ENCODE assay signal across 10 cellular contexts in the genomic region with DNA sequence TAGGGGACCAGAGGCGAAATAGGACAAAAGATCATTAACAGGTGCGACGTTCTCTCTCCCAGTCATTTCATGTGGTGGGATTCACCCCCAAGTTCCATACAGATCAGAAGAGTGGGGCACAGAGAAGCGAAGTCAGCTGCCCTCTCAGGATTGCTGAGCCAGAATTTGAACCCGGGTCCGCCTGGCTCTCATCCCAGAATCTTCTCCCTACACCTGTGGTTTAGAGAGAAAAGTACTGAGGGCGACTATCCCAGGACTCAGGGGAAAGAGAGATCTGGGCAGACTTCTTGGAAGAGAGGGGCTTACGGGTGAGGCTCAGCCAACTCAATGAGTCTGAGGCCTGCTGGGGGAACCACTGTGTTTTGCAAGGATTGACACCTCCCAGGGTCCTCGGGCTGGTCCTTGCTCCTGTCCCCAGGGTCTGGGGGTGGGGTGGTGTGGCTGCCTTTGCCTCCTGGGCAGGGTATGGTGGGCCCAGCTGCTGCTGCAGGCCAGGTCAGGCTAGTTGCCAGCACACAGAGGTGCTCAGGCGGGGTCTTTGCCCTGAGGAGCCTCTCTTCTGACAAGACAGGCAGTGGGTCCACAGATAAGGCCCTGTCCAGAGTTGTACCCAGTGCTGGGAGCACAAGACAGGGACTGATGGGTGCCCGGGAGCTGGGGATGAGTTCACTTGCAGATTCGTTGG. TPM values are rescaled to one million over a fixed set of nuclear protein-coding genes. Genes with fewer than 3 reads are reported as not detected.
DNase-seq lines count a peak whose midpoint lies in the region; ATAC-seq and TF ChIP-seq lines count a peak whose summit lies in the region.
"Had no signal": no experiment of that assay in that cellular context is flagged by ENCODE, and none has a peak within 500 bp of the region (broad histone marks: within the 10 kb centered on the region; RNA-seq: fewer than 3 reads in every experiment).

No MANE protein-coding gene starts in this region.

- H3K4me1 Mint-ChIP-seq in CD8-positive, alpha-beta T cell (ENCODE audit: low read depth): peaks cover 39% of the 10 kb centered on the region

- peak in 1 of 7 experiments; percentile 48 for DNase-seq in CD8-positive, alpha-beta T cell
- DNase-seq in PC-9: no peak
- no peak for DNase-seq in esophagus muscularis mucosa (ENCODE audit: extremely low spot score)
- DNase-seq in omental fat pad (ENCODE audit: low spot score): peak; percentile 12
- no peak for DNase-seq in NCI-H2196 treated with DMSO at 0.1 percent for 48 hours (lab: John Stamatoyannopoulos, UW; ENCODE audit: unreplicated experiment)
- DNase-seq in DMS153 (lab: John Stamatoyannopoulos, UW): no peak
- no peak for DNase-seq in GM13977 (ENCODE audit: low spot score)
- DNase-seq: NCI-H748 treated with DMSO at 0.1 percent for 48 hours had no signal

- H3K9me3 ChIP-seq in CD8-positive, alpha-beta T cell (ENCODE audit: low read length): no peaks in the 10 kb centered on the region
- no peaks in the 10 kb centered on the region for H3K9me3 ChIP-seq in PC-9 (ENCODE audit: insufficient read depth, low read depth)
- no peaks in the 10 kb centered on the region for H3K9me3 ChIP-seq in esophagus muscularis mucosa

- ATAC-seq in CD8-positive, alpha-beta T cell: no peak
- ATAC-seq in omental fat pad (ENCODE audit: low FRiP score) (no peak), HG03432 (IDR thresholded peaks at IDR 0.05; ENCODE audit: unreplicated experiment) (no peak)

- H3K36me3 ChIP-seq in CD8-positive, alpha-beta T cell (ENCODE audit: insufficient read depth, low read length): no peaks in the 10 kb centered on the region
- H3K36me3 ChIP-seq in PC-9 (ENCODE audit: low read depth) (no peaks in the 10 kb centered on the region), esophagus muscularis mucosa (no peaks in the 10 kb centered on the region)

- peak overlapping the region; percentile 69 for H3K27ac Mint-ChIP-seq in CD8-positive, alpha-beta T cell

- H3K4me2 ChIP-seq in PC-9: peak overlapping the region; percentile 97

- H3K4me3 ChIP-seq in CD8-positive, alpha-beta T cell (ENCODE audit: low read depth, low read length): peak overlapping the region; percentile 87
- H3K4me3 ChIP-seq in PC-9 (no peak overlapping the region), esophagus muscularis mucosa (peak overlapping the region; percentile 71 to 93 (median 72))
- H3K4me3 ChIP-seq: lung had no signal

- no peaks in the 10 kb centered on the region for H3K36me3 Mint-ChIP-seq in CD8-positive, alpha-beta T cell

- H4K20me1 ChIP-seq in PC-9 (ENCODE audit: insufficient read depth): no peaks in the 10 kb centered on the region

- H3K27me3 ChIP-seq in CD8-positive, alpha-beta T cell (ENCODE audit: insufficient read depth, low read length): no peaks in the 10 kb centered on the region
- H3K27me3 ChIP-seq in PC-9 (ENCODE audit: insufficient read depth, low read depth) (no peaks in the 10 kb centered on the region), esophagus muscularis mucosa (no peaks in the 10 kb centered on the region)

- no peaks in the 10 kb centered on the region for H3K79me2 ChIP-seq in PC-9 (ENCODE audit: low read depth)

- BruUV-seq in PC-9 (replicated peaks; lab: Mats Ljungman, UMichigan): no TSS peak

- no peak for TF ChIP-seq EP300 in esophagus muscularis mucosa (IDR thresholded peaks at IDR 0.05)

- H3K9me3 Mint-ChIP-seq in CD8-positive, alpha-beta T cell: no peaks in the 10 kb centered on the region

- H3K4me1 ChIP-seq in CD8-positive, alpha-beta T cell (ENCODE audit: insufficient read depth, low read length): peaks cover 37% of the 10 kb centered on the region
- H3K4me1 ChIP-seq in PC-9 (replicated peaks; ENCODE audit: insufficient read depth) (peaks cover 24% of the 10 kb centered on the region), esophagus muscularis mucosa (peaks cover 17 to 58% (median 47%) of the 10 kb centered on the region in 4 donors)

- in situ Hi-C loops in GM13977 (cut with MboI; ENCODE audit: low pct_unique_long_range_greater_than_20kb, low sequenced_read_pairs, unreplicated experiment): no loop called here

- no peaks in the 10 kb centered on the region for H3K9me2 ChIP-seq in PC-9 (ENCODE audit: insufficient read depth)

- WGBS in esophagus muscularis mucosa: 73% methylated on average over 8 of the region's 12 CpGs

- CTCF ChIA-PET in CD8-positive, alpha-beta T cell (lab: Charles Lee): interaction anchor here (3.4 kb wide), 1 partner anchor 23 kb away, joined by 12 read pairs; no protein-coding TSS in a partner anchor
- CTCF ChIA-PET in PC-9 (lab: Charles Lee): no interaction called here

- intact Hi-C loops in CD8-positive, alpha-beta T cell (cut with DNase I, micrococcal nuclease): loop anchor here (2.0 to 10.0 kb wide), 4 partner anchors 344 to 1253 kb away; a partner anchor contains a TSS
- intact Hi-C loops in PC-9 (cut with micrococcal nuclease; ENCODE audit: unreplicated experiment) (loop anchor here (5.0 kb wide), 1 partner anchor 549 kb away; no protein-coding TSS in a partner anchor), esophagus muscularis mucosa (cut with DNase I) (no loop called here)

- no peak overlapping the region for H2AFZ ChIP-seq in PC-9

- no peak overlapping the region for H3K27ac ChIP-seq in CD8-positive, alpha-beta T cell (ENCODE audit: low read depth, low read length)
- H3K27ac ChIP-seq in PC-9 (no peak overlapping the region), esophagus muscularis mucosa (replicated peaks in 1 of 4) (peak overlapping the region in 2 of 4 donors; percentile 33 to 91)

- TF ChIP-seq CTCF in CD8-positive, alpha-beta T cell (IDR thresholded peaks at IDR 0.05): no peak
- TF ChIP-seq CTCF in PC-9 (conservative IDR thresholded peaks at IDR 0.05): no peak
- no peak for TF ChIP-seq CTCF in esophagus muscularis mucosa (IDR thresholded peaks at IDR 0.05)
- TF ChIP-seq CTCF in omental fat pad (IDR thresholded peaks at IDR 0.05): no peak
- no peak for TF ChIP-seq CTCF in GM13977 (IDR thresholded peaks at IDR 0.05; ENCODE audit: extremely low read depth, insufficient read depth, missing control alignments)

- H3F3A ChIP-seq in PC-9 (ENCODE audit: insufficient read depth, low read depth): peaks cover 11% of the 10 kb centered on the region; the same call in 1 of the 2 replicates

- no peaks in the 10 kb centered on the region for H3K27me3 Mint-ChIP-seq in CD8-positive, alpha-beta T cell (ENCODE audit: low read depth)

- TF ChIP-seq POLR2A in esophagus muscularis mucosa (IDR thresholded peaks at IDR 0.05; ENCODE audit: low read depth): no peak

- POLR2A ChIA-PET in CD8-positive, alpha-beta T cell (lab: Charles Lee): no interaction called here
- POLR2A ChIA-PET in PC-9 (lab: Charles Lee; ENCODE audit: unreplicated experiment): no interaction called here

- H3K4me3 Mint-ChIP-seq in CD8-positive, alpha-beta T cell: peak overlapping the region; percentile 83

RNA-seq across cellular contexts. Expression of a gene that starts 1.1 kb away (rescaled TPM):
- 1 to 10 TPM; 6.5 to 7.4 TPM for total RNA-seq in CD8-positive, alpha-beta T cell
- total RNA-seq in PC-9 (2021) (9.9 and 10.5 TPM in 2 replicates), esophagus muscularis mucosa (10 to 100 TPM in 1 of 4 donors, 1 to 10 TPM in 3; 4.0 to 11.3 (median 6.0) TPM), omental fat pad (1 to 10 TPM; 3.3 to 8.5 (median 4.7) TPM)

RNA-seq across cellular contexts. Expression of a gene that starts 33.7 kb away (rescaled TPM):
- not detected for total RNA-seq in CD8-positive, alpha-beta T cell
- not detected in 2 replicates for total RNA-seq in PC-9 (2021)
- total RNA-seq in esophagus muscularis mucosa: under 1 TPM in 1 of 4 donors, not detected in 3; 0.17 TPM
- total RNA-seq in omental fat pad: not detected

RNA-seq across cellular contexts. Expression of a gene that starts 34.7 kb away (rescaled TPM):
- total RNA-seq in CD8-positive, alpha-beta T cell: 1 to 10 TPM in 1 of 2 experiments, not detected in 1; 1.1 TPM
- 1.4 TPM in 1 of 2 replicates, not detected in the other for total RNA-seq in PC-9 (2021)
- total RNA-seq in esophagus muscularis mucosa: not detected
- total RNA-seq in omental fat pad: not detected
